In genomic region chr9:130765135-130766030, GRCh38 we compare ENCODE assay signal across 10 cellular contexts.
DNase-seq lines count a peak whose midpoint lies in the region; ATAC-seq and TF ChIP-seq lines count a peak whose summit lies in the region.
"Had no signal": no experiment of that assay in that cellular context is flagged by ENCODE, and none has a peak within 500 bp of the region (broad histone marks: within the 10 kb centered on the region; RNA-seq: fewer than 3 reads in every experiment).

No MANE protein-coding gene starts in this region.

- CTCF ChIA-PET in Caco-2 (lab: Charles Lee), result no interaction called here

- DNase-seq in neural progenitor cell (ENCODE audit: low spot score) (no peak), body of pancreas (no peak), Caco-2 (no peak), hypothalamus (lab: John Stamatoyannopoulos, UW) (no peak)
- DNase-seq in effector CD8-positive, alpha-beta T cell (lab: John Stamatoyannopoulos, UW), result no peak

- no peaks in the 10 kb centered on the region for H3K36me3 Mint-ChIP-seq in activated T-helper 17 cell treated with anti-CD3 and anti-CD28 coated beads, Interleukin-2, amount 50 U/mL, for 72 hours (ENCODE audit: low read depth)
- H3K36me3 Mint-ChIP-seq in neural progenitor cell (peaks cover 2% of the 10 kb centered on the region), Caco-2 (ENCODE audit: insufficient read depth, unreplicated experiment) (no peaks in the 10 kb centered on the region)
- H3K36me3 Mint-ChIP-seq: activated naive CD4-positive, alpha-beta T cell treated with anti-CD3 and anti-CD28 coated beads, Interleukin-2, amount 50 U/mL, for 24 hours; type B pancreatic cell had no signal

- peaks cover 61% of the 10 kb centered on the region for H3K79me2 ChIP-seq in neural progenitor cell (ENCODE audit: low read depth)

- no peak overlapping the region for H2AFZ ChIP-seq in neural progenitor cell (replicated peaks)

- peak overlapping the region; percentile 30; the same call in 1 of the 2 replicates for H3K4me3 ChIP-seq in GM08714 (ENCODE audit: low read length)
- no peak overlapping the region for H3K4me3 ChIP-seq in neural progenitor cell
- no peak overlapping the region for H3K4me3 ChIP-seq in body of pancreas
- no peak overlapping the region for H3K4me3 ChIP-seq in Caco-2 (ENCODE audit: low read depth, low read length)

- H4K20me1 ChIP-seq in neural progenitor cell (ENCODE audit: low read depth), result peaks cover 30% of the 10 kb centered on the region

- H3K4me1 Mint-ChIP-seq in activated T-helper 17 cell treated with anti-CD3 and anti-CD28 coated beads, Interleukin-2, amount 50 U/mL, for 72 hours, result peaks cover 37% of the 10 kb centered on the region
- H3K4me1 Mint-ChIP-seq in neural progenitor cell (peaks cover 40% of the 10 kb centered on the region), Caco-2 (ENCODE audit: low read depth, unreplicated experiment) (peaks cover 12% of the 10 kb centered on the region)

- H3K27ac ChIP-seq in neural progenitor cell (no peak overlapping the region), body of pancreas (no peak overlapping the region)

- H3K9me3 ChIP-seq in neural progenitor cell (ENCODE audit: low read depth), result no peaks in the 10 kb centered on the region
- H3K9me3 ChIP-seq in body of pancreas, result no peaks in the 10 kb centered on the region
- H3K9me3 ChIP-seq in Caco-2, result no peaks in the 10 kb centered on the region

- no peak overlapping the region for H3K9ac ChIP-seq in neural progenitor cell

- no peaks in the 10 kb centered on the region for H3K36me3 ChIP-seq in neural progenitor cell
- no peaks in the 10 kb centered on the region for H3K36me3 ChIP-seq in body of pancreas (replicated peaks in 1 of 2; ENCODE audit: insufficient read depth in 1 of 2, low read depth in 2 of 2)
- H3K36me3 ChIP-seq in Caco-2 (ENCODE audit: control insufficient read depth, insufficient read depth, low read length), result no peaks in the 10 kb centered on the region

- peak overlapping the region; percentile 41 for H3K4me3 Mint-ChIP-seq in activated T-helper 17 cell treated with anti-CD3 and anti-CD28 coated beads, Interleukin-2, amount 50 U/mL, for 72 hours
- no peak overlapping the region for H3K4me3 Mint-ChIP-seq in neural progenitor cell
- no peak overlapping the region for H3K4me3 Mint-ChIP-seq in Caco-2 (ENCODE audit: unreplicated experiment)
- H3K4me3 Mint-ChIP-seq: activated naive CD4-positive, alpha-beta T cell treated with anti-CD3 and anti-CD28 coated beads, Interleukin-2, amount 50 U/mL, for 24 hours; type B pancreatic cell had no signal

- no peak overlapping the region for H3K4me2 ChIP-seq in neural progenitor cell

- POLR2A ChIA-PET in Caco-2 (lab: Charles Lee), result no interaction called here

- intact Hi-C loops in body of pancreas (cut with DNase I) (loop anchor here (5.0 to 10.0 kb wide), 2 partner anchors 97 to 169 kb away; partner anchors contain the start of gene FIBCD1), Caco-2 (cut with micrococcal nuclease; ENCODE audit: unreplicated experiment) (no loop called here)

- no peaks in the 10 kb centered on the region for H3F3A ChIP-seq in neural progenitor cell (ENCODE audit: low read depth)

- no peak for TF ChIP-seq POLR2A in body of pancreas (IDR thresholded peaks at IDR 0.05)

- H3K27me3 Mint-ChIP-seq in activated T-helper 17 cell treated with anti-CD3 and anti-CD28 coated beads, Interleukin-2, amount 50 U/mL, for 72 hours, result no peaks in the 10 kb centered on the region
- H3K27me3 Mint-ChIP-seq in neural progenitor cell (ENCODE audit: insufficient read depth, low read depth) (no peaks in the 10 kb centered on the region), Caco-2 (ENCODE audit: insufficient read depth, unreplicated experiment) (no peaks in the 10 kb centered on the region)
- H3K27me3 Mint-ChIP-seq: activated naive CD4-positive, alpha-beta T cell treated with anti-CD3 and anti-CD28 coated beads, Interleukin-2, amount 50 U/mL, for 24 hours; type B pancreatic cell had no signal

- no peaks in the 10 kb centered on the region for H3K9me3 Mint-ChIP-seq in activated T-helper 17 cell treated with anti-CD3 and anti-CD28 coated beads, Interleukin-2, amount 50 U/mL, for 72 hours
- H3K9me3 Mint-ChIP-seq in neural progenitor cell (no peaks in the 10 kb centered on the region), Caco-2 (ENCODE audit: unreplicated experiment) (no peaks in the 10 kb centered on the region)
- H3K9me3 Mint-ChIP-seq: activated naive CD4-positive, alpha-beta T cell treated with anti-CD3 and anti-CD28 coated beads, Interleukin-2, amount 50 U/mL, for 24 hours; type B pancreatic cell had no signal

- H3K27me3 ChIP-seq in neural progenitor cell (no peaks in the 10 kb centered on the region), body of pancreas (no peaks in the 10 kb centered on the region), Caco-2 (replicated peaks; ENCODE audit: control insufficient read depth, insufficient read depth, low read length) (no peaks in the 10 kb centered on the region)

- H3K4me1 ChIP-seq in neural progenitor cell (peaks cover 23% of the 10 kb centered on the region), body of pancreas (peaks cover 12% of the 10 kb centered on the region), Caco-2 (peaks cover 11% of the 10 kb centered on the region)

- peak overlapping the region; percentile 58 for H3K27ac Mint-ChIP-seq in activated T-helper 17 cell treated with anti-CD3 and anti-CD28 coated beads, Interleukin-2, amount 50 U/mL, for 72 hours
- peak overlapping the region; percentile 76 for H3K27ac Mint-ChIP-seq in neural progenitor cell
- H3K27ac Mint-ChIP-seq in Caco-2 (ENCODE audit: unreplicated experiment), result no peak overlapping the region
- H3K27ac Mint-ChIP-seq: activated naive CD4-positive, alpha-beta T cell treated with anti-CD3 and anti-CD28 coated beads, Interleukin-2, amount 50 U/mL, for 24 hours had no signal

- TF ChIP-seq CTCF in neural progenitor cell (IDR thresholded peaks at IDR 0.05) (no peak), body of pancreas (IDR thresholded peaks at IDR 0.05) (no peak), Caco-2 (IDR thresholded peaks at IDR 0.05; ENCODE audit: insufficient read depth in 1 of 2, low read depth in 1 of 2, low read length in 1 of 2, severe bottlenecking in 1 of 2, unreplicated experiment in 1 of 2) (no peak)

- WGBS in body of pancreas, 2 donors, result 68 to 75% methylated on average over 8 of the region's 8 CpGs

- ATAC-seq in GM21423 (IDR thresholded peaks at IDR 0.05; ENCODE audit: unreplicated experiment), result peak; percentile 49
- ATAC-seq in activated T-helper 17 cell treated with anti-CD3 and anti-CD28 coated beads, Interleukin-2, amount 50 U/mL, for 72 hours (replicated peaks), result peak; percentile 72
- ATAC-seq in body of pancreas, result no peak

- no TSS peak for BruUV-seq in Caco-2 (replicated peaks; lab: Mats Ljungman, UMichigan)
